Comparison of ENCODE assay signal across 8 cellular contexts in the genomic region with DNA sequence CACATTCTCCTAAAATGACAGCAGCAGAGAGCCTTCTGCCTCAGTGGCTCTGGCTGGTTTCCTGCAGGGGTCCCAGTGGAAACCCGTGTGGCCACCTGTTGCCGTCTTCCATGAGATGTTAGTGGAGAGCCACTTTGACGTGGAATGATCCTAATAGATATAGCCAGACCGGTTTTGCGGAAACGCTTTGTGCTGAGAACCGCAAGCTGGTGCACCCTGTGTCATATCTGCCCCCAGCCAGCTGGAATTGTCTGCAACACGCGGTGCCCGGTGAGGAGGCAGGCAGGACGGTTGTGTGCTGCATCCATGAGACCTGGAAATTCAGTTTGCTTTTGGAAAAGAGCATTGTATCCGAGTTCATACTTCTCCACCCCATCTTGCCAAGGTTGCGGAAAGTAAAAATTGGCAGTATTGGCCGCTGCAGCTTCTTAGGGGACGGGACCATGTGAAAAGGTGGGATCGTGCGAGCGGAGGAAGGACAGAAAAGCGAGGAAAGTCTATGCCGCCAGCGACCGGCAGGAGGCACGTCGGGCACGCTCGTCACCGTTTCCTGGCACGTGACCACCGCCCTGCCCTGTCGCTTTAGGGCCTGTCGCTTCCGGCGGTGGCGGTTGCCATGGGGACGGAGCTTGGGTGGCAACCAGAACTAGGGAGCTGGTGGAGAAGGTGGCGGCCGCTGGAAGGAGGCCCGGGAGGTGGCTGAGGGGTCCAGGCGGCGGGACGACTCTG. TPM values are rescaled to one million over a fixed set of nuclear protein-coding genes. Genes with fewer than 3 reads are reported as not detected.
DNase-seq lines count a peak whose midpoint lies in the region; ATAC-seq, FAIRE-seq and TF ChIP-seq lines count a peak whose summit lies in the region.

A gene with protein sequence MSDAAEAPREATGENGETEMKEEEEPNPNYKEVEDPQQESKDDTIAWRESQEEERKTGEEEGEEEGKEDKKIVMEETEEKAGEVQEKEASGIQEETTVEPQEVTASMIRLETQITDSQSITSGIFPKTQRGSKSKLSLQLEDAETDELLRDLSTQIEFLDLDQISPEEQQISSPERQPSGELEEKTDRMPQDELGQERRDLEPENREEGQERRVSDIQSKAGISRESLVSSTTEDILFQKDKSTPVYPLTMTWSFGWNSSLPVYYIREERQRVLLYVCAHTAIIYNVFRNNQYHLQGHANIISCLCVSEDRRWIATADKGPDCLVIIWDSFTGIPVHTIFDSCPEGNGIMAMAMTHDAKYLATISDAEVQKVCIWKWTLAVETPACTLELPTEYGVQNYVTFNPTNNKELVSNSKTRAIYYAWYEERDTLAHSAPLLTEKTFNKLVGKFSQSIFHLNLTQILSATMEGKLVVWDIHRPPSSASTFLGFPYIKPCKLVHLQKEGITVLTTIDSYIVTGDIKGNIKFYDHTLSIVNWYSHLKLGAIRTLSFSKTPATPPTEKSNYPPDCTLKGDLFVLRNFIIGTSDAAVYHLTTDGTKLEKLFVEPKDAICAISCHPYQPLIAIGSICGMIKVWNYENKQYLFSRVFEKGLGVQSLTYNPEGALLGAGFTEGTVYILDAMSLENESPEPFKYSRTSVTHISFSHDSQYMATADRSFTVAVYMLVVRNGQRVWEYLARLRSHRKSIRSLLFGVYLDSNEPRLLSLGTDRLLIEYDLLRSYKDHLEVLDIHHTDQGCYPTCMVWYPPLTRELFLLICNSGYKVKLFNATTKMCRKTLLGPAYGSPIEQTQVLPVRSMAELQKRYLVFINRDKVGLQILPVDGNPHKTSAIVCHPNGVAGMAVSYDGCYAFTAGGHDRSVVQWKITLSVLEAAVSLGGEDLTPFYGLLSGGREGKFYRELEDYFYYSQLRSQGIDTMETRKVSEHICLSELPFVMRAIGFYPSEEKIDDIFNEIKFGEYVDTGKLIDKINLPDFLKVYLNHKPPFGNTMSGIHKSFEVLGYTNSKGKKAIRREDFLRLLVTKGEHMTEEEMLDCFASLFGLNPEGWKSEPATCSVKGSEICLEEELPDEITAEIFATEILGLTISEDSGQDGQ (plus strand): TSS at position 643 of the 729 bp plus-strand sequence. CDS start 2,714 bp downstream, outside the sequence.

- WGBS in liver: 23% methylated on average over 41 of the region's 41 CpGs

- peak within 1 kb of the TSS in 1 of 2 donors; percentile 54 for H3K27ac ChIP-seq in coronary artery
- H3K27ac ChIP-seq in liver (ENCODE audit: low read depth in 1 of 2, low read length in 2 of 2): peak within 1 kb of the TSS; percentile 37 to 71

- TF ChIP-seq POLR2A in H54 (IDR thresholded peaks at IDR 0.05; ENCODE audit: low read depth, low read length): no peak

- H3K9me3 ChIP-seq in liver (ENCODE audit: control insufficient read depth in 4 of 4, low read length in 3 of 4): no peaks in the 10 kb centered on the region

- DNase-seq in NCI-H2029 treated with DMSO at 0.1 percent for 48 hours (lab: John Stamatoyannopoulos, UW): peak; percentile 83
- DNase-seq in activated CD4-positive, alpha-beta T cell treated with anti-CD3 and anti-CD28 coated beads for 48 hours: peak; percentile 98
- DNase-seq in coronary artery (ENCODE audit: low spot score): peak; percentile 96
- DNase-seq in stimulated activated CD4-positive, alpha-beta T cell treated with anti-CD3 and anti-CD28 coated beads, Interleukin-4, amount 100 ng/mL, for 1 hour: peak; percentile 96
- no peak for DNase-seq in H54 (ENCODE audit: insufficient read length, low spot score)

- no peak for FAIRE-seq in H54 (lab: Jason Lieb, UNC)

- peak within 1 kb of the TSS in 1 of 2 donors; percentile 81 for H3K9ac ChIP-seq in liver (ENCODE audit: low read depth in 1 of 2, low read length in 2 of 2)

- H3K36me3 ChIP-seq in liver (ENCODE audit: control insufficient read depth in 4 of 4, insufficient read depth in 3 of 4, low read depth in 1 of 4, low read length in 3 of 4): peaks cover 4 to 19% (median 14%) of the 10 kb centered on the region in 4 donors

- H3K4me1 ChIP-seq in liver (ENCODE audit: control insufficient read depth in 4 of 4, insufficient read depth in 4 of 4, low read length in 3 of 4): peaks cover 0 to 14% (median 9%) of the 10 kb centered on the region in 4 donors

- peak; percentile 72 to 82 for TF ChIP-seq RAD21 in liver (IDR thresholded peaks at IDR 0.05)

- peak; percentile 26; the same call in 1 of the 2 replicates for TF ChIP-seq CTCF in GM12875 (IDR thresholded peaks at IDR 0.05; ENCODE audit: borderline replicate concordance, insufficient read depth, low read depth, low read length)
- peak; percentile 81 for TF ChIP-seq CTCF in coronary artery (IDR thresholded peaks at IDR 0.05)
- peak; percentile 73 for TF ChIP-seq CTCF in liver (IDR thresholded peaks at IDR 0.05; ENCODE audit: low read depth, low read length, missing input control)

- H3K4me3 ChIP-seq in GM12875 (ENCODE audit: low read depth, low read length) (peak within 1 kb of the TSS; percentile 29), coronary artery (peak within 1 kb of the TSS; percentile 76), liver (ENCODE audit: low read depth in 1 of 3, low read length in 3 of 3) (peak within 1 kb of the TSS; percentile 41 to 49 (median 41))

- ATAC-seq in HG02840 (IDR thresholded peaks at IDR 0.05; ENCODE audit: low FRiP score, unreplicated experiment): peak; percentile 92

- no peaks in the 10 kb centered on the region for H3K27me3 ChIP-seq in liver (ENCODE audit: control insufficient read depth in 4 of 4, insufficient read depth in 4 of 4, low read length in 3 of 4)

TF ChIP-seq in liver, 16 proteins besides CTCF, POLR2A, EP300 and RAD21:
- TF ChIP-seq, protein P1, sequence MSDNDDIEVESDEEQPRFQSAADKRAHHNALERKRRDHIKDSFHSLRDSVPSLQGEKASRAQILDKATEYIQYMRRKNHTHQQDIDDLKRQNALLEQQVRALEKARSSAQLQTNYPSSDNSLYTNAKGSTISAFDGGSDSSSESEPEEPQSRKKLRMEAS (IDR thresholded peaks at IDR 0.05): peak; percentile 30
- TF ChIP-seq HNF4G (IDR thresholded peaks at IDR 0.05): no peak
- TF ChIP-seq GABPA (IDR thresholded peaks at IDR 0.05 in 1 of 2, conservative IDR thresholded peaks at IDR 0.05 in 1 of 2): peak in 1 of 2 donors; percentile 80

RNA-seq across cellular contexts. Expression of the gene that starts here (rescaled TPM):
- 1 to 10 TPM; 1.6 to 4.0 TPM for total RNA-seq in liver
- polyA plus RNA-seq in liver: 1 to 10 TPM; 1.8 to 2.1 TPM

Comparison
In these comparisons a context has a peak if more than half of its experiments do, and no peak if none do; other contexts are left out.
1. CTCF ChIP-seq: peak in every context shown above with its lines; median percentile 81 in coronary artery; 73 in liver; 26 in GM12875.